In genomic region chr5:151612689-151613427, GRCh38 we compare ENCODE assay signal across 9 cellular contexts. TPM values are rescaled to one million over a fixed set of nuclear protein-coding genes. Genes with fewer than 3 reads are reported as not detected.
A peak's percentile ranks its signal among the peaks of the same experiment; 100 is the strongest.
DNase-seq lines count a peak whose midpoint lies in the region; ATAC-seq lines count a peak whose summit lies in the region.
"Had no signal": no experiment of that assay in that cellular context is flagged by ENCODE, and none has a peak within 500 bp of the region (broad histone marks: within the 10 kb centered on the region; RNA-seq: fewer than 3 reads in every experiment).

No MANE protein-coding gene starts in this region.

- peak overlapping the region; percentile 72 for H3K27ac Mint-ChIP-seq in activated T-helper 17 cell treated with anti-CD3 and anti-CD28 coated beads, Interleukin-2, amount 50 U/mL, for 72 hours

- peak; percentile 56 for ATAC-seq in GM19452 (IDR thresholded peaks at IDR 0.05; ENCODE audit: unreplicated experiment)
- peak; percentile 89 for ATAC-seq in HG03354 (IDR thresholded peaks at IDR 0.05; ENCODE audit: poor library complexity, severe bottlenecking, unreplicated experiment)
- ATAC-seq in activated T-helper 17 cell treated with anti-CD3 and anti-CD28 coated beads, Interleukin-2, amount 50 U/mL, for 72 hours (replicated peaks) = peak; percentile 90

- H3K36me3 Mint-ChIP-seq in activated T-helper 17 cell treated with anti-CD3 and anti-CD28 coated beads, Interleukin-2, amount 50 U/mL, for 72 hours (ENCODE audit: low read depth) = no peaks in the 10 kb centered on the region

- H3K27me3 Mint-ChIP-seq in activated T-helper 17 cell treated with anti-CD3 and anti-CD28 coated beads, Interleukin-2, amount 50 U/mL, for 72 hours = peaks cover 4% of the 10 kb centered on the region

- DNase-seq in posterior vena cava (ENCODE audit: low spot score) = peak; percentile 18
- no peak for DNase-seq in DMS114 treated with DMSO at 0.1 percent for 48 hours (lab: John Stamatoyannopoulos, UW; ENCODE audit: unreplicated experiment)
- no peak for DNase-seq in COLO829 (ENCODE audit: low spot score)
- DNase-seq in GOT3 (lab: John Stamatoyannopoulos, UW) = no peak
- DNase-seq: left cardiac atrium had no signal

- H3K9me3 Mint-ChIP-seq in activated T-helper 17 cell treated with anti-CD3 and anti-CD28 coated beads, Interleukin-2, amount 50 U/mL, for 72 hours = no peaks in the 10 kb centered on the region

- intact Hi-C loops in posterior vena cava (cut with DNase I) = loop anchor here in 1 of 2 donors (1.0 kb wide), 1 partner anchor 32 kb away; no protein-coding TSS in a partner anchor

- peak overlapping the region; percentile 10 for H3K4me3 Mint-ChIP-seq in activated T-helper 17 cell treated with anti-CD3 and anti-CD28 coated beads, Interleukin-2, amount 50 U/mL, for 72 hours

- H3K4me1 Mint-ChIP-seq in activated T-helper 17 cell treated with anti-CD3 and anti-CD28 coated beads, Interleukin-2, amount 50 U/mL, for 72 hours = peaks cover 13% of the 10 kb centered on the region

RNA-seq across cellular contexts. Expression of gene FAT2, which starts 21.7 kb away (rescaled TPM):
- total RNA-seq in activated T-helper 17 cell treated with anti-CD3 and anti-CD28 coated beads, Interleukin-2, amount 50 U/mL, for 72 hours = not detected
- not detected for total RNA-seq in posterior vena cava
- total RNA-seq: T-helper 2 cell treated with Interferon-gamma antibody and Interleukin-4, amounts not matched to agents 100 ng/mL and 5 ng/mL, for 36 hours had no signal
